In the genomic region with DNA sequence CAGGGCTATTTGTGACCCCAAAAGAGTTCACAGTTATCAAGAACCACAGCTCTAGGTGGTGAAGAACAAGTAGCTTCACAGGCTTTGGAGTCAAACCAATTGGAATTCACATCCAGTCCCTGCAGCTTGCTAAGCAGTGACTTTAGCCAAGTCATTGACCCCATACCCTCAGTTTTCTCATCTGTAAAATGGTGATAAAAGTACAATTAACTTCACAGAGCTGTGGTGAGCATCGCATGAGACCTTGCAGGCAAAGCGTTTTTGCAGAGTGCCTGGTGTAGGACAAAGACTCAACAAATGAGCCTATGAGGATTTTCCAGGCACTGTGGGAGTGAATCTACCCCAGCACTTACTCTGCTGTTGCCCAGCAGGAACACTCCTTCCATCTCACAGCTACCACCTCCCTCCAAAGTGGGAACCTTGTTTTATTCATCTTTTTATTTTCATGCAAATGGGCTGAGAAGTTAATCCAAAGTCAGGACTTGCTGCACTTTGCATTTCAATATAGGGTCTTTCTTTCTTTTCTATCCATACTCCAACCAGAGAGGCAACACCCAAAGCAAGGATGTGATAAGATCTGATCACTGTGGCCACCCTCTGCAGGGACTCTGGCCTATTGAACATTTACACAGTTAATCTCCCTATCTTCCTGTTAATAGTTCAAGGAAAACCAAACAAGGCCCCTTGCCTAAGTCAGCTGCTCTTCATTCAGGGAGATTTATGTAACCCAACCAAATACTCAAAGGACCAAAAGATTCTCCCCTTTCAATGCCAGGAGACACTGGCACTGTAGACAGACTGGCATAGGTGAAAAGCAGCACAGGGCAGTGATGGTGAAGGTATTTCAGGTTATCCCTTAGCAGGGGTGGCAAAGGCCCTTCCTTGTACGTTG, we compare ENCODE assay signal across 1 cellular context.
A peak's percentile ranks its signal among the peaks of the same experiment; 100 is the strongest.
TF ChIP-seq lines count a peak whose summit lies in the region.

No MANE protein-coding gene starts in this region.

TF ChIP-seq in WTC11, 78 proteins besides CTCF, POLR2A, EP300 and RAD21 (continued from another document):
- TF ChIP-seq, protein P1, sequence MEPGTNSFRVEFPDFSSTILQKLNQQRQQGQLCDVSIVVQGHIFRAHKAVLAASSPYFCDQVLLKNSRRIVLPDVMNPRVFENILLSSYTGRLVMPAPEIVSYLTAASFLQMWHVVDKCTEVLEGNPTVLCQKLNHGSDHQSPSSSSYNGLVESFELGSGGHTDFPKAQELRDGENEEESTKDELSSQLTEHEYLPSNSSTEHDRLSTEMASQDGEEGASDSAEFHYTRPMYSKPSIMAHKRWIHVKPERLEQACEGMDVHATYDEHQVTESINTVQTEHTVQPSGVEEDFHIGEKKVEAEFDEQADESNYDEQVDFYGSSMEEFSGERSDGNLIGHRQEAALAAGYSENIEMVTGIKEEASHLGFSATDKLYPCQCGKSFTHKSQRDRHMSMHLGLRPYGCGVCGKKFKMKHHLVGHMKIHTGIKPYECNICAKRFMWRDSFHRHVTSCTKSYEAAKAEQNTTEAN (CRISPR knock-in tag; IDR thresholded peaks at IDR 0.05): no peak
- TF ChIP-seq, protein P2, sequence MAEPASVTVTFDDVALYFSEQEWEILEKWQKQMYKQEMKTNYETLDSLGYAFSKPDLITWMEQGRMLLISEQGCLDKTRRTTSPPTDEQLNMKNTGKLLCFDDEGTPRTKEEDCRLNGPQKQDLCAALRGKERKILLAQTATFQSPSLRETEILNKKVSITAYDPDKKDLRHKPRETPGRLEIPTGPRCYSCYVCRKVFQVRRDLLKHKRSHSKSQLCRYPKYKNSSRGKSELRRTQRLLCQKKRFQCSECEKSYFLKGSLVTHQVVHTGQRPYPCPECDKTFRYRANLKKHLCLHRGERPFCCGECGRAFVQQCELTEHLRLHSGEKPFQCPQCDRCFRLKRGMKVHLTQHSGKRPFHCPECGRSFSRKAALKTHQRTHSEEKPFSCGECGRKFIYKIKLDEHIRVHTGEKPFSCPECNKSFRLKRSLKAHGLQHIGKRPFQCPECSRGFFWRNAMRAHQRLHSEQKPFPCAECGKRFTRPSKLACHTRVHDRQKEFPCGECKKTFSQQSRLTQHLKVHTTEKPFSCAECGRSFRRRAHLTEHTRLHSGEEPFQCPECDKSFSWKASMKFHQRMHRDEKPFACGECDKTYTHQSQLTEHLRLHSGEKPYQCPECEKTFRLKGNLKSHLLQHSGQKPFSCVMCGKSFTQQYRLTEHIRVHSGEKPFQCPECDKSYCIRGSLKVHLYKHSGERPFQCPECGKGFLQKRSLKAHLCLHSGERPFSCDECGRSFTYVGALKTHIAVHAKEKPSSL (CRISPR knock-in tag; conservative IDR thresholded peaks at IDR 0.05): no peak
- TF ChIP-seq, protein P3, sequence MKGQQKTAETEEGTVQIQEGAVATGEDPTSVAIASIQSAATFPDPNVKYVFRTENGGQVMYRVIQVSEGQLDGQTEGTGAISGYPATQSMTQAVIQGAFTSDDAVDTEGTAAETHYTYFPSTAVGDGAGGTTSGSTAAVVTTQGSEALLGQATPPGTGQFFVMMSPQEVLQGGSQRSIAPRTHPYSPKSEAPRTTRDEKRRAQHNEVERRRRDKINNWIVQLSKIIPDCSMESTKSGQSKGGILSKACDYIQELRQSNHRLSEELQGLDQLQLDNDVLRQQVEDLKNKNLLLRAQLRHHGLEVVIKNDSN (CRISPR knock-in tag; IDR thresholded peaks at IDR 0.05): no peak
- TF ChIP-seq, protein P4, sequence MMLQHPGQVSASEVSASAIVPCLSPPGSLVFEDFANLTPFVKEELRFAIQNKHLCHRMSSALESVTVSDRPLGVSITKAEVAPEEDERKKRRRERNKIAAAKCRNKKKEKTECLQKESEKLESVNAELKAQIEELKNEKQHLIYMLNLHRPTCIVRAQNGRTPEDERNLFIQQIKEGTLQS (CRISPR knock-in tag; conservative IDR thresholded peaks at IDR 0.05): no peak
- TF ChIP-seq, protein P5, sequence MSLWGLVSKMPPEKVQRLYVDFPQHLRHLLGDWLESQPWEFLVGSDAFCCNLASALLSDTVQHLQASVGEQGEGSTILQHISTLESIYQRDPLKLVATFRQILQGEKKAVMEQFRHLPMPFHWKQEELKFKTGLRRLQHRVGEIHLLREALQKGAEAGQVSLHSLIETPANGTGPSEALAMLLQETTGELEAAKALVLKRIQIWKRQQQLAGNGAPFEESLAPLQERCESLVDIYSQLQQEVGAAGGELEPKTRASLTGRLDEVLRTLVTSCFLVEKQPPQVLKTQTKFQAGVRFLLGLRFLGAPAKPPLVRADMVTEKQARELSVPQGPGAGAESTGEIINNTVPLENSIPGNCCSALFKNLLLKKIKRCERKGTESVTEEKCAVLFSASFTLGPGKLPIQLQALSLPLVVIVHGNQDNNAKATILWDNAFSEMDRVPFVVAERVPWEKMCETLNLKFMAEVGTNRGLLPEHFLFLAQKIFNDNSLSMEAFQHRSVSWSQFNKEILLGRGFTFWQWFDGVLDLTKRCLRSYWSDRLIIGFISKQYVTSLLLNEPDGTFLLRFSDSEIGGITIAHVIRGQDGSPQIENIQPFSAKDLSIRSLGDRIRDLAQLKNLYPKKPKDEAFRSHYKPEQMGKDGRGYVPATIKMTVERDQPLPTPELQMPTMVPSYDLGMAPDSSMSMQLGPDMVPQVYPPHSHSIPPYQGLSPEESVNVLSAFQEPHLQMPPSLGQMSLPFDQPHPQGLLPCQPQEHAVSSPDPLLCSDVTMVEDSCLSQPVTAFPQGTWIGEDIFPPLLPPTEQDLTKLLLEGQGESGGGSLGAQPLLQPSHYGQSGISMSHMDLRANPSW (CRISPR knock-in tag; conservative IDR thresholded peaks at IDR 0.05; ENCODE audit: low read depth): no peak
- TF ChIP-seq, protein P6, sequence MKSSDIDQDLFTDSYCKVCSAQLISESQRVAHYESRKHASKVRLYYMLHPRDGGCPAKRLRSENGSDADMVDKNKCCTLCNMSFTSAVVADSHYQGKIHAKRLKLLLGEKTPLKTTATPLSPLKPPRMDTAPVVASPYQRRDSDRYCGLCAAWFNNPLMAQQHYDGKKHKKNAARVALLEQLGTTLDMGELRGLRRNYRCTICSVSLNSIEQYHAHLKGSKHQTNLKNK (CRISPR knock-in tag; IDR thresholded peaks at IDR 0.05): peak; percentile 67; the same call in 1 of the 2 replicates
- TF ChIP-seq, protein P7, sequence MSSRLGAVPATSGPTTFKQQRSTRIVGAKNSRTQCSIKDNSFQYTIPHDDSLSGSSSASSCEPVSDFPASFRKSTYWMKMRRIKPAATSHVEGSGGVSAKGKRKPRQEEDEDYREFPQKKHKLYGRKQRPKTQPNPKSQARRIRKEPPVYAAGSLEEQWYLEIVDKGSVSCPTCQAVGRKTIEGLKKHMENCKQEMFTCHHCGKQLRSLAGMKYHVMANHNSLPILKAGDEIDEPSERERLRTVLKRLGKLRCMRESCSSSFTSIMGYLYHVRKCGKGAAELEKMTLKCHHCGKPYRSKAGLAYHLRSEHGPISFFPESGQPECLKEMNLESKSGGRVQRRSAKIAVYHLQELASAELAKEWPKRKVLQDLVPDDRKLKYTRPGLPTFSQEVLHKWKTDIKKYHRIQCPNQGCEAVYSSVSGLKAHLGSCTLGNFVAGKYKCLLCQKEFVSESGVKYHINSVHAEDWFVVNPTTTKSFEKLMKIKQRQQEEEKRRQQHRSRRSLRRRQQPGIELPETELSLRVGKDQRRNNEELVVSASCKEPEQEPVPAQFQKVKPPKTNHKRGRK (CRISPR knock-in tag; IDR thresholded peaks at IDR 0.05; ENCODE audit: borderline replicate concordance): no peak
